Comparison of ENCODE assay signal across 8 cellular contexts in genomic region chr4:83012631-83013419, GRCh38. TPM values are rescaled to one million over a fixed set of nuclear protein-coding genes. Genes with fewer than 3 reads are reported as not detected.
DNase-seq lines count a peak whose midpoint lies in the region; ATAC-seq, FAIRE-seq and TF ChIP-seq lines count a peak whose summit lies in the region.

No MANE protein-coding gene starts in this region.

- peak; percentile 81 for ATAC-seq in GM19025 (IDR thresholded peaks at IDR 0.05; ENCODE audit: low read depth, unreplicated experiment)
- ATAC-seq in HG03342 (IDR thresholded peaks at IDR 0.05; ENCODE audit: unreplicated experiment), result peak; percentile 83
- ATAC-seq in activated CD4-positive, CD25-positive, alpha-beta regulatory T cell treated with anti-CD3 and anti-CD28 coated beads, Interleukin-2, amount 50 U/mL, for 24 hours, result peak; percentile 87 to 88

- peak overlapping the region; percentile 75 to 89 for H3K27ac ChIP-seq in kidney (ENCODE audit: low read depth in 2 of 2, low read length in 2 of 2)

- peak; percentile 98 for DNase-seq in AG20443 (ENCODE audit: low spot score)
- DNase-seq in NCI-H345 treated with DMSO at 0.1 percent for 48 hours (lab: John Stamatoyannopoulos, UW; ENCODE audit: unreplicated experiment), result peak; percentile 87
- peak; percentile 99 for DNase-seq in cerebellum (ENCODE audit: low spot score)
- DNase-seq in kidney, result peak; percentile 99
- DNase-seq in stimulated activated CD4-positive, alpha-beta T cell treated with anti-CD3 and anti-CD28 coated beads, Interleukin-15, amount 100 ng/mL, for 24 hours, result peak; percentile 97

- no peaks in the 10 kb centered on the region for H3K9me3 ChIP-seq in kidney (ENCODE audit: control insufficient read depth in 1 of 2, low read length in 2 of 2)

- peak; percentile 39 for TF ChIP-seq CTCF in kidney (IDR thresholded peaks at IDR 0.05; ENCODE audit: borderline replicate concordance, extremely low read depth, insufficient read depth)

- FAIRE-seq in kidney (lab: Jason Lieb, UNC), result no peak

- peak overlapping the region; percentile 90 to 94 for H3K9ac ChIP-seq in kidney (ENCODE audit: low read length in 2 of 2)

- peak overlapping the region; percentile 98 to 99 for H3K4me3 ChIP-seq in kidney (ENCODE audit: low read length in 2 of 2)

- peaks cover 10 to 14% of the 10 kb centered on the region in 2 donors for H3K4me1 ChIP-seq in kidney (ENCODE audit: control insufficient read depth in 1 of 2, insufficient read depth in 1 of 2, low read depth in 1 of 2, low read length in 2 of 2)

- intact Hi-C loops in kidney (cut with DNase I), result no loop called here

- H3K36me3 ChIP-seq in kidney (ENCODE audit: control insufficient read depth in 1 of 2, insufficient read depth in 2 of 2, low read length in 2 of 2), result no peaks in the 10 kb centered on the region

RNA-seq across cellular contexts. Expression of gene LIN54, which starts 2.2 kb away (rescaled TPM):
- total RNA-seq in cerebellum (22.0 TPM), kidney (11.9 TPM)
- polyA plus RNA-seq in kidney (ENCODE audit: insufficient read depth, low read depth, low replicate concordance), result 2.4 TPM

RNA-seq across cellular contexts. Expression of gene COPS4, which starts 22.2 kb away (rescaled TPM):
- total RNA-seq in cerebellum (101 TPM), kidney (28.6 TPM)
- polyA plus RNA-seq in kidney (ENCODE audit: insufficient read depth, low read depth, low replicate concordance), result 51.8 TPM

Comparison
In these comparisons a context has a peak if more than half of its experiments do, and no peak if none do; other contexts are left out.
1. Peak in every context shown above with its lines: DNase-seq, ATAC-seq, H3K4me3 ChIP-seq and H3K27ac ChIP-seq.